Comparison of ENCODE assay signal across 1 cellular context in the genomic region with DNA sequence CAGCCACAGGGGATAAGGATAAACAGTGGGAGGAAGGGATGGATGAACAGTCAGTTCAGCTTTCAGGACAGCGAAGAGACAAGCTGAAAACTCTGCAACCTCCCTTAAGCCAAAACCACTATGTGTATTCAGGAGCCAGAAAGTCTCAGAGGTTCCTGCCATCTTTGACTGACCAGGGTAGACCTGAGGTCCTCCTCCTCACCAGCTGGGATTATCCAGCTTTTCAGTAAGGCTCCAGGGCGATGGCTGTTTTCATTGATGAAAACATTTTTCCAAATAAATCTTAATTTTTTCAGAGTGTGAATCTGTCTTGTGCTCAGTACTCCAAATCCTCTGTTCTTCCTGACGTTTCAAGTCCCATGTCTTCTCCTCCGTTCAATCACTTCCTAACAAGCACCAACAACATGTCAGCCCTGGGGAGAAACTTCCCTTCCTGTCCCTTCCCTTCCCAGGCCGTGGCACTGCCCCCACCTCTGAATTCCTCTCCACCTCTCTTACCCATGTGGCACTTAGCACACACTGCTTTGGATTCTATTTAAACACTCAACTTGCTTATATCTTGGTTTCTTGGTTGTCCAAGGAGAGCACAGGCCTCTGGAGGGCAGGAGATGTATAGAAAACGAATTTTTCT.
TF ChIP-seq lines count a peak whose summit lies in the region.

No MANE protein-coding gene starts in this region.

TF ChIP-seq in GM23338, 12 proteins besides CTCF, POLR2A, EP300 and RAD21:
- no peak for TF ChIP-seq JUNB (IDR thresholded peaks at IDR 0.05; ENCODE audit: unreplicated experiment)
- TF ChIP-seq POLR2AphosphoS5 (IDR thresholded peaks at IDR 0.05; ENCODE audit: low read depth) = no peak
- no peak for TF ChIP-seq CREB1 (CRISPR knock-in tag; IDR thresholded peaks at IDR 0.05; ENCODE audit: low read depth)
- TF ChIP-seq ZNF331 (CRISPR knock-in tag; IDR thresholded peaks at IDR 0.05; ENCODE audit: low read depth) = no peak
- TF ChIP-seq, protein P1, sequence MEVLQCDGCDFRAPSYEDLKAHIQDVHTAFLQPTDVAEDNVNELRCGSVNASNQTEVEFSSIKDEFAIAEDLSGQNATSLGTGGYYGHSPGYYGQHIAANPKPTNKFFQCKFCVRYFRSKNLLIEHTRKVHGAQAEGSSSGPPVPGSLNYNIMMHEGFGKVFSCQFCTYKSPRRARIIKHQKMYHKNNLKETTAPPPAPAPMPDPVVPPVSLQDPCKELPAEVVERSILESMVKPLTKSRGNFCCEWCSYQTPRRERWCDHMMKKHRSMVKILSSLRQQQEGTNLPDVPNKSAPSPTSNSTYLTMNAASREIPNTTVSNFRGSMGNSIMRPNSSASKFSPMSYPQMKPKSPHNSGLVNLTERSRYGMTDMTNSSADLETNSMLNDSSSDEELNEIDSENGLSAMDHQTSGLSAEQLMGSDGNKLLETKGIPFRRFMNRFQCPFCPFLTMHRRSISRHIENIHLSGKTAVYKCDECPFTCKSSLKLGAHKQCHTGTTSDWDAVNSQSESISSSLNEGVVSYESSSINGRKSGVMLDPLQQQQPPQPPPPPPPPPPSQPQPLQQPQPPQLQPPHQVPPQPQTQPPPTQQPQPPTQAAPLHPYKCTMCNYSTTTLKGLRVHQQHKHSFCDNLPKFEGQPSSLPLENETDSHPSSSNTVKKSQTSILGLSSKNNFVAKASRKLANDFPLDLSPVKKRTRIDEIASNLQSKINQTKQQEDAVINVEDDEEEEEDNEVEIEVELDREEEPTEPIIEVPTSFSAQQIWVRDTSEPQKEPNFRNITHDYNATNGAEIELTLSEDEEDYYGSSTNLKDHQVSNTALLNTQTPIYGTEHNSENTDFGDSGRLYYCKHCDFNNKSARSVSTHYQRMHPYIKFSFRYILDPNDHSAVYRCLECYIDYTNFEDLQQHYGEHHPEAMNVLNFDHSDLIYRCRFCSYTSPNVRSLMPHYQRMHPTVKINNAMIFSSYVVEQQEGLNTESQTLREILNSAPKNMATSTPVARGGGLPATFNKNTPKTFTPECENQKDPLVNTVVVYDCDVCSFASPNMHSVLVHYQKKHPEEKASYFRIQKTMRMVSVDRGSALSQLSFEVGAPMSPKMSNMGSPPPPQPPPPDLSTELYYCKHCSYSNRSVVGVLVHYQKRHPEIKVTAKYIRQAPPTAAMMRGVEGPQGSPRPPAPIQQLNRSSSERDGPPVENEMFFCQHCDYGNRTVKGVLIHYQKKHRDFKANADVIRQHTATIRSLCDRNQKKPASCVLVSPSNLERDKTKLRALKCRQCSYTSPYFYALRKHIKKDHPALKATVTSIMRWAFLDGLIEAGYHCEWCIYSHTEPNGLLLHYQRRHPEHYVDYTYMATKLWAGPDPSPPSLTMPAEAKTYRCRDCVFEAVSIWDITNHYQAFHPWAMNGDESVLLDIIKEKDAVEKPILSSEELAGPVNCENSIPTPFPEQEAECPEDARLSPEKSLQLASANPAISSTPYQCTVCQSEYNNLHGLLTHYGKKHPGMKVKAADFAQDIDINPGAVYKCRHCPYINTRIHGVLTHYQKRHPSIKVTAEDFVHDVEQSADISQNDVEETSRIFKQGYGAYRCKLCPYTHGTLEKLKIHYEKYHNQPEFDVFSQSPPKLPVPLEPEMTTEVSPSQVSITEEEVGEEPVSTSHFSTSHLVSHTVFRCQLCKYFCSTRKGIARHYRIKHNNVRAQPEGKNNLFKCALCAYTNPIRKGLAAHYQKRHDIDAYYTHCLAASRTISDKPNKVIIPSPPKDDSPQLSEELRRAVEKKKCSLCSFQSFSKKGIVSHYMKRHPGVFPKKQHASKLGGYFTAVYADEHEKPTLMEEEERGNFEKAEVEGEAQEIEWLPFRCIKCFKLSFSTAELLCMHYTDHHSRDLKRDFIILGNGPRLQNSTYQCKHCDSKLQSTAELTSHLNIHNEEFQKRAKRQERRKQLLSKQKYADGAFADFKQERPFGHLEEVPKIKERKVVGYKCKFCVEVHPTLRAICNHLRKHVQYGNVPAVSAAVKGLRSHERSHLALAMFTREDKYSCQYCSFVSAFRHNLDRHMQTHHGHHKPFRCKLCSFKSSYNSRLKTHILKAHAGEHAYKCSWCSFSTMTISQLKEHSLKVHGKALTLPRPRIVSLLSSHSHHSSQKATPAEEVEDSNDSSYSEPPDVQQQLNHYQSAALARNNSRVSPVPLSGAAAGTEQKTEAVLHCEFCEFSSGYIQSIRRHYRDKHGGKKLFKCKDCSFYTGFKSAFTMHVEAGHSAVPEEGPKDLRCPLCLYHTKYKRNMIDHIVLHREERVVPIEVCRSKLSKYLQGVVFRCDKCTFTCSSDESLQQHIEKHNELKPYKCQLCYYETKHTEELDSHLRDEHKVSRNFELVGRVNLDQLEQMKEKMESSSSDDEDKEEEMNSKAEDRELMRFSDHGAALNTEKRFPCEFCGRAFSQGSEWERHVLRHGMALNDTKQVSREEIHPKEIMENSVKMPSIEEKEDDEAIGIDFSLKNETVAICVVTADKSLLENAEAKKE (CRISPR knock-in tag; IDR thresholded peaks at IDR 0.05) = no peak
- no peak for TF ChIP-seq EZH2 (IDR thresholded peaks at IDR 0.05; ENCODE audit: low read depth, unreplicated experiment)
- no peak for TF ChIP-seq EZH2phosphoT487 (IDR thresholded peaks at IDR 0.05; ENCODE audit: unreplicated experiment)
- TF ChIP-seq STAT1 (IDR thresholded peaks at IDR 0.05; ENCODE audit: unreplicated experiment) = no peak
